In genomic region chr11:66480116-66480938, GRCh38 we compare ENCODE assay signal across 1 cellular context.
A peak's percentile ranks its signal among the peaks of the same experiment; 100 is the strongest.
TF ChIP-seq lines count a peak whose summit lies in the region.

A gene with protein sequence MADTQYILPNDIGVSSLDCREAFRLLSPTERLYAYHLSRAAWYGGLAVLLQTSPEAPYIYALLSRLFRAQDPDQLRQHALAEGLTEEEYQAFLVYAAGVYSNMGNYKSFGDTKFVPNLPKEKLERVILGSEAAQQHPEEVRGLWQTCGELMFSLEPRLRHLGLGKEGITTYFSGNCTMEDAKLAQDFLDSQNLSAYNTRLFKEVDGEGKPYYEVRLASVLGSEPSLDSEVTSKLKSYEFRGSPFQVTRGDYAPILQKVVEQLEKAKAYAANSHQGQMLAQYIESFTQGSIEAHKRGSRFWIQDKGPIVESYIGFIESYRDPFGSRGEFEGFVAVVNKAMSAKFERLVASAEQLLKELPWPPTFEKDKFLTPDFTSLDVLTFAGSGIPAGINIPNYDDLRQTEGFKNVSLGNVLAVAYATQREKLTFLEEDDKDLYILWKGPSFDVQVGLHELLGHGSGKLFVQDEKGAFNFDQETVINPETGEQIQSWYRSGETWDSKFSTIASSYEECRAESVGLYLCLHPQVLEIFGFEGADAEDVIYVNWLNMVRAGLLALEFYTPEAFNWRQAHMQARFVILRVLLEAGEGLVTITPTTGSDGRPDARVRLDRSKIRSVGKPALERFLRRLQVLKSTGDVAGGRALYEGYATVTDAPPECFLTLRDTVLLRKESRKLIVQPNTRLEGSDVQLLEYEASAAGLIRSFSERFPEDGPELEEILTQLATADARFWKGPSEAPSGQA (plus strand): TSS chr11:66480434. CDS start chr11:66482201, 1,767 bp downstream.

TF ChIP-seq in HEK293, 187 proteins besides CTCF, POLR2A, EP300 and RAD21 (continued from another document and continues in another):
- TF ChIP-seq, protein P1, sequence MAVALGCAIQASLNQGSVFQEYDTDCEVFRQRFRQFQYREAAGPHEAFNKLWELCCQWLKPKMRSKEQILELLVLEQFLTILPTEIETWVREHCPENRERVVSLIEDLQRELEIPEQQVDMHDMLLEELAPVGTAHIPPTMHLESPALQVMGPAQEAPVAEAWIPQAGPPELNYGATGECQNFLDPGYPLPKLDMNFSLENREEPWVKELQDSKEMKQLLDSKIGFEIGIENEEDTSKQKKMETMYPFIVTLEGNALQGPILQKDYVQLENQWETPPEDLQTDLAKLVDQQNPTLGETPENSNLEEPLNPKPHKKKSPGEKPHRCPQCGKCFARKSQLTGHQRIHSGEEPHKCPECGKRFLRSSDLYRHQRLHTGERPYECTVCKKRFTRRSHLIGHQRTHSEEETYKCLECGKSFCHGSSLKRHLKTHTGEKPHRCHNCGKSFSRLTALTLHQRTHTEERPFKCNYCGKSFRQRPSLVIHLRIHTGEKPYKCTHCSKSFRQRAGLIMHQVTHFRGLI (tag by site-specific recombination; IDR thresholded peaks at IDR 0.05) = peak; percentile 52; the same call in 1 of the 2 replicates
- TF ChIP-seq ZNF175 (tag by site-specific recombination; IDR thresholded peaks at IDR 0.05) = no peak
- TF ChIP-seq ZNF658 (tag by site-specific recombination; IDR thresholded peaks at IDR 0.05) = no peak
- TF ChIP-seq ZNF707 (tag by site-specific recombination; IDR thresholded peaks at IDR 0.05) = no peak
- TF ChIP-seq ZNF660 (tag by site-specific recombination; IDR thresholded peaks at IDR 0.05) = no peak
- no peak for TF ChIP-seq EGR2 (tag by site-specific recombination; IDR thresholded peaks at IDR 0.05; ENCODE audit: low read depth)
- TF ChIP-seq, protein P2, sequence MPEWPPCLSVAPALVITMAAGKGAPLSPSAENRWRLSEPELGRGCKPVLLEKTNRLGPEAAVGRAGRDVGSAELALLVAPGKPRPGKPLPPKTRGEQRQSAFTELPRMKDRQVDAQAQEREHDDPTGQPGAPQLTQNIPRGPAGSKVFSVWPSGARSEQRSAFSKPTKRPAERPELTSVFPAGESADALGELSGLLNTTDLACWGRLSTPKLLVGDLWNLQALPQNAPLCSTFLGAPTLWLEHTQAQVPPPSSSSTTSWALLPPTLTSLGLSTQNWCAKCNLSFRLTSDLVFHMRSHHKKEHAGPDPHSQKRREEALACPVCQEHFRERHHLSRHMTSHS (tag by site-specific recombination; IDR thresholded peaks at IDR 0.05) = no peak
- TF ChIP-seq, protein P3, sequence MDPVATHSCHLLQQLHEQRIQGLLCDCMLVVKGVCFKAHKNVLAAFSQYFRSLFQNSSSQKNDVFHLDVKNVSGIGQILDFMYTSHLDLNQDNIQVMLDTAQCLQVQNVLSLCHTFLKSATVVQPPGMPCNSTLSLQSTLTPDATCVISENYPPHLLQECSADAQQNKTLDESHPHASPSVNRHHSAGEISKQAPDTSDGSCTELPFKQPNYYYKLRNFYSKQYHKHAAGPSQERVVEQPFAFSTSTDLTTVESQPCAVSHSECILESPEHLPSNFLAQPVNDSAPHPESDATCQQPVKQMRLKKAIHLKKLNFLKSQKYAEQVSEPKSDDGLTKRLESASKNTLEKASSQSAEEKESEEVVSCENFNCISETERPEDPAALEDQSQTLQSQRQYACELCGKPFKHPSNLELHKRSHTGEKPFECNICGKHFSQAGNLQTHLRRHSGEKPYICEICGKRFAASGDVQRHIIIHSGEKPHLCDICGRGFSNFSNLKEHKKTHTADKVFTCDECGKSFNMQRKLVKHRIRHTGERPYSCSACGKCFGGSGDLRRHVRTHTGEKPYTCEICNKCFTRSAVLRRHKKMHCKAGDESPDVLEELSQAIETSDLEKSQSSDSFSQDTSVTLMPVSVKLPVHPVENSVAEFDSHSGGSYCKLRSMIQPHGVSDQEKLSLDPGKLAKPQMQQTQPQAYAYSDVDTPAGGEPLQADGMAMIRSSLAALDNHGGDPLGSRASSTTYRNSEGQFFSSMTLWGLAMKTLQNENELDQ (tag by site-specific recombination; IDR thresholded peaks at IDR 0.05; ENCODE audit: low read depth) = no peak
- TF ChIP-seq MEIS1 (CRISPR knock-in tag; IDR thresholded peaks at IDR 0.05; ENCODE audit: borderline replicate concordance) = no peak
- no peak for TF ChIP-seq TSHZ1 (tag by site-specific recombination; IDR thresholded peaks at IDR 0.05; ENCODE audit: borderline replicate concordance)
- no peak for TF ChIP-seq OVOL3 (tag by site-specific recombination; IDR thresholded peaks at IDR 0.05)
- no peak for TF ChIP-seq ZFP3 (tag by site-specific recombination; IDR thresholded peaks at IDR 0.05; ENCODE audit: low read depth)
- TF ChIP-seq ZNF174 (tag by site-specific recombination; IDR thresholded peaks at IDR 0.05) = no peak
- TF ChIP-seq, protein P4, sequence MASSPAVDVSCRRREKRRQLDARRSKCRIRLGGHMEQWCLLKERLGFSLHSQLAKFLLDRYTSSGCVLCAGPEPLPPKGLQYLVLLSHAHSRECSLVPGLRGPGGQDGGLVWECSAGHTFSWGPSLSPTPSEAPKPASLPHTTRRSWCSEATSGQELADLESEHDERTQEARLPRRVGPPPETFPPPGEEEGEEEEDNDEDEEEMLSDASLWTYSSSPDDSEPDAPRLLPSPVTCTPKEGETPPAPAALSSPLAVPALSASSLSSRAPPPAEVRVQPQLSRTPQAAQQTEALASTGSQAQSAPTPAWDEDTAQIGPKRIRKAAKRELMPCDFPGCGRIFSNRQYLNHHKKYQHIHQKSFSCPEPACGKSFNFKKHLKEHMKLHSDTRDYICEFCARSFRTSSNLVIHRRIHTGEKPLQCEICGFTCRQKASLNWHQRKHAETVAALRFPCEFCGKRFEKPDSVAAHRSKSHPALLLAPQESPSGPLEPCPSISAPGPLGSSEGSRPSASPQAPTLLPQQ (tag by site-specific recombination; IDR thresholded peaks at IDR 0.05) = peak; percentile 59; the same call in 1 of the 2 replicates
- no peak for TF ChIP-seq ZNF518A (tag by site-specific recombination; conservative IDR thresholded peaks at IDR 0.05; ENCODE audit: low read depth)
- no peak for TF ChIP-seq ZNF555 (tag by site-specific recombination; conservative IDR thresholded peaks at IDR 0.05)
- TF ChIP-seq ZNF350 (tag by site-specific recombination; IDR thresholded peaks at IDR 0.05) = no peak
- TF ChIP-seq ZNF324 (tag by site-specific recombination; IDR thresholded peaks at IDR 0.05) = no peak
- TF ChIP-seq, protein P5, sequence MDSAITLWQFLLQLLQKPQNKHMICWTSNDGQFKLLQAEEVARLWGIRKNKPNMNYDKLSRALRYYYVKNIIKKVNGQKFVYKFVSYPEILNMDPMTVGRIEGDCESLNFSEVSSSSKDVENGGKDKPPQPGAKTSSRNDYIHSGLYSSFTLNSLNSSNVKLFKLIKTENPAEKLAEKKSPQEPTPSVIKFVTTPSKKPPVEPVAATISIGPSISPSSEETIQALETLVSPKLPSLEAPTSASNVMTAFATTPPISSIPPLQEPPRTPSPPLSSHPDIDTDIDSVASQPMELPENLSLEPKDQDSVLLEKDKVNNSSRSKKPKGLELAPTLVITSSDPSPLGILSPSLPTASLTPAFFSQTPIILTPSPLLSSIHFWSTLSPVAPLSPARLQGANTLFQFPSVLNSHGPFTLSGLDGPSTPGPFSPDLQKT (IDR thresholded peaks at IDR 0.05; ENCODE audit: borderline replicate concordance, low read depth, low read length) = peak; percentile 42; the same call in 1 of the 2 replicates
- peak; percentile 88 for TF ChIP-seq SP3 (tag by site-specific recombination; IDR thresholded peaks at IDR 0.05)
- TF ChIP-seq ZNF19 (tag by site-specific recombination; IDR thresholded peaks at IDR 0.05; ENCODE audit: low read depth) = no peak
- peak; percentile 72; the same call in 1 of the 2 replicates for TF ChIP-seq SP7 (tag by site-specific recombination; IDR thresholded peaks at IDR 0.05)
- TF ChIP-seq ZNF529 (tag by site-specific recombination; IDR thresholded peaks at IDR 0.05; ENCODE audit: insufficient replicate concordance) = no peak
- TF ChIP-seq ZNF514 (tag by site-specific recombination; IDR thresholded peaks at IDR 0.05) = no peak
- TF ChIP-seq ZNF26 (tag by site-specific recombination; IDR thresholded peaks at IDR 0.05) = no peak
- no peak for TF ChIP-seq ZNF548 (tag by site-specific recombination; IDR thresholded peaks at IDR 0.05)
- TF ChIP-seq ZNF747 (tag by site-specific recombination; IDR thresholded peaks at IDR 0.05) = no peak
- TF ChIP-seq ZNF677 (tag by site-specific recombination; IDR thresholded peaks at IDR 0.05) = no peak
- TF ChIP-seq SCRT2 (tag by site-specific recombination; IDR thresholded peaks at IDR 0.05) = peak; percentile 2; the same call in 1 of the 2 replicates
- TF ChIP-seq, protein P6, sequence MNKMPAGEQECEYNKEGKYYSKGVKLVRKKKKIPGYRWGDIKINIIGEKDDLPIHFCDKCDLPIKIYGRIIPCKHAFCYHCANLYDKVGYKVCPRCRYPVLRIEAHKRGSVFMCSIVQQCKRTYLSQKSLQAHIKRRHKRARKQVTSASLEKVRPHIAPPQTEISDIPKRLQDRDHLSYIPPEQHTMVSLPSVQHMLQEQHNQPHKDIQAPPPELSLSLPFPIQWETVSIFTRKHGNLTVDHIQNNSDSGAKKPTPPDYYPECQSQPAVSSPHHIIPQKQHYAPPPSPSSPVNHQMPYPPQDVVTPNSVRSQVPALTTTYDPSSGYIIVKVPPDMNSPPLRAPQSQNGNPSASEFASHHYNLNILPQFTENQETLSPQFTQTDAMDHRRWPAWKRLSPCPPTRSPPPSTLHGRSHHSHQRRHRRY (tag by site-specific recombination; IDR thresholded peaks at IDR 0.05) = no peak
- no peak for TF ChIP-seq ZNF544 (tag by site-specific recombination; IDR thresholded peaks at IDR 0.05)
